In genomic region chr3:15405448-15406050, GRCh38 we compare ENCODE assay signal across 9 cellular contexts. TPM values are rescaled to one million over a fixed set of nuclear protein-coding genes. Genes with fewer than 3 reads are reported as not detected.
A peak's percentile ranks its signal among the peaks of the same experiment; 100 is the strongest.
DNase-seq lines count a peak whose midpoint lies in the region; ATAC-seq, FAIRE-seq and TF ChIP-seq lines count a peak whose summit lies in the region.
"Had no signal": no experiment of that assay in that cellular context is flagged by ENCODE, and none has a peak within 500 bp of the region (broad histone marks: within the 10 kb centered on the region; RNA-seq: fewer than 3 reads in every experiment).

No MANE protein-coding gene starts in this region.

- no peak overlapping the region for H3K27ac Mint-ChIP-seq in HFFc6

- no peaks in the 10 kb centered on the region for H3K9me3 ChIP-seq in kidney (ENCODE audit: control insufficient read depth in 1 of 2, low read length in 2 of 2)
- H3K9me3 ChIP-seq in thoracic aorta = no peaks in the 10 kb centered on the region

- no peak for ATAC-seq in thoracic aorta (ENCODE audit: insufficient number of reproducible peaks, low FRiP score, low read depth)
- ATAC-seq in HG03045 (IDR thresholded peaks at IDR 0.05; ENCODE audit: unreplicated experiment) = no peak

- H3K4me1 ChIP-seq in kidney (ENCODE audit: control insufficient read depth in 1 of 2, insufficient read depth in 1 of 2, low read depth in 1 of 2, low read length in 2 of 2) (no peaks in the 10 kb centered on the region), thoracic aorta (ENCODE audit: control insufficient read depth in 1 of 2, low read depth in 2 of 2) (peaks cover 0 to 3% of the 10 kb centered on the region in 2 donors)

- no peak overlapping the region for H3K4me3 Mint-ChIP-seq in HFFc6
- H3K4me3 Mint-ChIP-seq: CD8-positive, alpha-beta memory T cell had no signal

- H3K4me1 Mint-ChIP-seq in HFFc6 (ENCODE audit: low read depth) = no peaks in the 10 kb centered on the region

- TF ChIP-seq CTCF in HFFc6 (IDR thresholded peaks at IDR 0.05) (peak; percentile 89), bronchial epithelial cell (IDR thresholded peaks at IDR 0.05; ENCODE audit: insufficient read depth, low read length, severe bottlenecking) (peak; percentile 36), kidney (IDR thresholded peaks at IDR 0.05; ENCODE audit: borderline replicate concordance, extremely low read depth, insufficient read depth) (peak; percentile 34), thoracic aorta (IDR thresholded peaks at IDR 0.05) (peak; percentile 52)

- DNase-seq in SIG-M5 treated with dmso at 0.1 percent for 504 hours (lab: John Stamatoyannopoulos, UW; ENCODE audit: unreplicated experiment) (peak; percentile 60), SIG-M5 (lab: John Stamatoyannopoulos, UW) (no peak), HFFc6 (peak; percentile 61), NCI-H82 treated with DMSO at 0.1 percent for 48 hours (lab: John Stamatoyannopoulos, UW; ENCODE audit: unreplicated experiment) (peak; percentile 20), bronchial epithelial cell (ENCODE audit: low read depth) (peak; percentile 67), kidney (no peak), thoracic aorta (ENCODE audit: low spot score) (no peak)

- H3K27ac ChIP-seq in kidney (ENCODE audit: low read depth in 2 of 2, low read length in 2 of 2) (no peak overlapping the region), thoracic aorta (no peak overlapping the region)

- no peaks in the 10 kb centered on the region; the same call in none of the 2 replicates for H3K27me3 Mint-ChIP-seq in HFFc6 (ENCODE audit: insufficient read depth)
- H3K27me3 Mint-ChIP-seq: CD8-positive, alpha-beta memory T cell had no signal

- H3K9me3 Mint-ChIP-seq in HFFc6 = no peaks in the 10 kb centered on the region
- H3K9me3 Mint-ChIP-seq: CD8-positive, alpha-beta memory T cell had no signal

- H3K9ac ChIP-seq in kidney (ENCODE audit: low read length in 2 of 2) = no peak overlapping the region

- no peak overlapping the region for H3K4me3 ChIP-seq in bronchial epithelial cell (ENCODE audit: low read depth, low read length)
- H3K4me3 ChIP-seq in kidney (ENCODE audit: low read length in 2 of 2) = no peak overlapping the region
- H3K4me3 ChIP-seq in thoracic aorta = no peak overlapping the region

- no peaks in the 10 kb centered on the region for H3K36me3 ChIP-seq in bronchial epithelial cell (ENCODE audit: control insufficient read depth, insufficient read depth, low read length)
- no peaks in the 10 kb centered on the region for H3K36me3 ChIP-seq in kidney (ENCODE audit: control insufficient read depth in 1 of 2, insufficient read depth in 2 of 2, low read length in 2 of 2)
- H3K36me3 ChIP-seq in thoracic aorta = peaks cover 11% of the 10 kb centered on the region

- H3K36me3 Mint-ChIP-seq in HFFc6 (ENCODE audit: low read depth) = no peaks in the 10 kb centered on the region

- intact Hi-C loops in kidney (cut with DNase I) = no loop called here

- FAIRE-seq in bronchial epithelial cell (lab: Jason Lieb, UNC) (no peak), kidney (lab: Jason Lieb, UNC) (peak; percentile 87)

- H3K27me3 ChIP-seq in bronchial epithelial cell (ENCODE audit: control insufficient read depth, insufficient read depth, low read length) (no peaks in the 10 kb centered on the region), thoracic aorta (replicated peaks; ENCODE audit: insufficient read depth) (no peaks in the 10 kb centered on the region)

RNA-seq across cellular contexts. Expression of gene METTL6, which starts 21.8 kb away (rescaled TPM):
- 10 to 100 TPM; 17.9 to 21.3 (median 19.8) TPM for total RNA-seq in HFFc6 (2021; fragmentation: NEBNext Ultra II Directional; extraction: Animal tissue kit (Norgen Biotek cat#: 25700))
- 41.3 TPM in 2 replicates for total RNA-seq in bronchial epithelial cell
- 18.6 TPM for total RNA-seq in kidney
- 9.7 TPM for polyA plus RNA-seq in kidney (ENCODE audit: insufficient read depth, low read depth, low replicate concordance)
- 10 to 100 TPM in 1 of 2 donors, 1 to 10 TPM in 1; 8.9 to 18.6 TPM for total RNA-seq in thoracic aorta

RNA-seq across cellular contexts. Expression of gene EAF1, which starts 21.8 kb away (rescaled TPM):
- 10 to 100 TPM; 13.9 to 17.2 (median 15.8) TPM for total RNA-seq in HFFc6 (2021; fragmentation: NEBNext Ultra II Directional; extraction: Animal tissue kit (Norgen Biotek cat#: 25700))
- total RNA-seq in bronchial epithelial cell (34.0 and 34.2 TPM in 2 replicates), kidney (16.1 TPM), thoracic aorta (10 to 100 TPM; 22.7 to 34.3 TPM)
- 8.3 TPM for polyA plus RNA-seq in kidney (ENCODE audit: insufficient read depth, low read depth, low replicate concordance)

Comparison
In these comparisons a context has a peak if more than half of its experiments do, and no peak if none do; other contexts are left out.
1. DNase-seq: peak in SIG-M5 treated with dmso at 0.1 percent for 504 hours (single experiment), HFFc6 (single experiment), NCI-H82 treated with DMSO at 0.1 percent for 48 hours (single experiment) and bronchial epithelial cell (single experiment); none in SIG-M5 (single experiment), kidney (single experiment) and thoracic aorta (single experiment).
2. CTCF ChIP-seq: peak in every context shown above with its lines; median percentile 89 in HFFc6; 52 in thoracic aorta; 36 in bronchial epithelial cell; 34 in kidney.